Comparison of ENCODE assay signal across 12 cellular contexts in the genomic region with DNA sequence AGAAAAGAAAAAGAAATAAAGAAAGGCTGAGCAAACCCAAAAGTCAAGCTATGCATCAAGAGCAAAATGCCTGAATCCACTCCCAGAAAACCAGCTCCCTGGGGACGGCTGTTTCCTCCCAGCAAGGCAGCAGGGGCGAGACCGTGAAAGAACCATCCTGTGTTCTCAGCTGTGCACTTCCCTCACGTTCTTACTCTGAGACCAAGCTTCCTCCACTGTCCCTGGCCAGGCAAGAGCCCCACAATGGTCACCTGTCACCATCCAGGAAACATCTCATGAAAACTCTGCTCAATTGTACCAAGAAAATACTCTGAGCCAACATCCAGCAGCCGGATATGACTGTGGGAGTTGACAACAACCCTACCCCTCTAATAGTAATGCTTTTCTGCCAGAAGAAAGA. TPM values are rescaled to one million over a fixed set of nuclear protein-coding genes. Genes with fewer than 3 reads are reported as not detected.
DNase-seq lines count a peak whose midpoint lies in the region; ATAC-seq and TF ChIP-seq lines count a peak whose summit lies in the region.
"Had no signal": no experiment of that assay in that cellular context is flagged by ENCODE, and none has a peak within 500 bp of the region (broad histone marks: within the 10 kb centered on the region; RNA-seq: fewer than 3 reads in every experiment).

No MANE protein-coding gene starts in this region.

- H3K27me3 ChIP-seq in A673 (replicated peaks; ENCODE audit: insufficient read depth, low read depth, low read length, poor library complexity) (no peaks in the 10 kb centered on the region), SJCRH30 (no peaks in the 10 kb centered on the region), right atrium auricular region (no peaks in the 10 kb centered on the region), foreskin keratinocyte (no peaks in the 10 kb centered on the region)

- DNase-seq in A673 (ENCODE audit: low spot score): peak; percentile 62
- DNase-seq in SJCRH30: peak; percentile 96 to 98
- peak; percentile 81 for DNase-seq in right atrium auricular region (ENCODE audit: low spot score)
- DNase-seq in foreskin keratinocyte: no peak
- no peak for DNase-seq in T-helper 17 cell
- DNase-seq: stimulated activated naive CD8-positive, alpha-beta T cell treated with anti-CD3 and anti-CD28 coated beads, Interleukin-15, Interleukin-2, amounts not matched to agents 100 U/mL and 50 U/mL, for 24 hours; WERI-Rb-1 had no signal

- H3K4me1 ChIP-seq in A673 (ENCODE audit: insufficient read depth, low read length, poor library complexity, severe bottlenecking) (peaks cover 8% of the 10 kb centered on the region), SJCRH30 (peaks cover 15% of the 10 kb centered on the region), right atrium auricular region (peaks cover 0 to 31% of the 10 kb centered on the region in 2 donors), foreskin keratinocyte (no peaks in the 10 kb centered on the region)

- H3K4me3 ChIP-seq in A673 (ENCODE audit: low read depth, low read length, poor library complexity, severe bottlenecking) (no peak overlapping the region), SJCRH30 (no peak overlapping the region), right atrium auricular region (no peak overlapping the region)
- H3K4me3 ChIP-seq: smooth muscle cell had no signal

- H3K9me3 ChIP-seq in A673 (ENCODE audit: low read depth, low read length, poor library complexity, severe bottlenecking) (no peaks in the 10 kb centered on the region), SJCRH30 (replicated peaks) (no peaks in the 10 kb centered on the region; the same call in 1 of the 2 replicates), right atrium auricular region (no peaks in the 10 kb centered on the region), T-helper 17 cell (ENCODE audit: control insufficient read depth, low read length, poor library complexity, severe bottlenecking) (no peaks in the 10 kb centered on the region)

- H3K36me3 ChIP-seq in A673 (ENCODE audit: insufficient read depth, low read length, poor library complexity, severe bottlenecking): no peaks in the 10 kb centered on the region
- H3K36me3 ChIP-seq in SJCRH30: no peaks in the 10 kb centered on the region
- no peaks in the 10 kb centered on the region for H3K36me3 ChIP-seq in right atrium auricular region
- H3K36me3 ChIP-seq: WERI-Rb-1 had no signal

- H3K27ac ChIP-seq in A673 (ENCODE audit: low read depth, low read length, poor library complexity, severe bottlenecking) (no peak overlapping the region), SJCRH30 (peak overlapping the region; percentile 53), right atrium auricular region (peak overlapping the region; percentile 36 to 40), foreskin keratinocyte (no peak overlapping the region)
- H3K27ac ChIP-seq: KMS-11, WERI-Rb-1 had no signal

- no TSS peak for BruUV-seq in A673 (replicated peaks; lab: Mats Ljungman, UMichigan)

- TF ChIP-seq CTCF in A673 (conservative IDR thresholded peaks at IDR 0.05; ENCODE audit: low read depth, low read length): no peak
- TF ChIP-seq CTCF in right atrium auricular region (IDR thresholded peaks at IDR 0.05): no peak
- no peak for TF ChIP-seq CTCF in foreskin keratinocyte (conservative IDR thresholded peaks at IDR 0.05)

- H3K36me3 Mint-ChIP-seq in T-helper 17 cell (ENCODE audit: low read depth): no peaks in the 10 kb centered on the region

- H3K27me3 Mint-ChIP-seq in T-helper 17 cell: no peaks in the 10 kb centered on the region

- H3K27ac Mint-ChIP-seq in T-helper 17 cell: no peak overlapping the region

- no peak overlapping the region for H3K4me3 Mint-ChIP-seq in T-helper 17 cell

- CTCF ChIA-PET in A673 (lab: Charles Lee): no interaction called here

- H3K4me1 Mint-ChIP-seq in T-helper 17 cell: peaks cover 7% of the 10 kb centered on the region

- intact Hi-C loops in A673 (cut with micrococcal nuclease; ENCODE audit: unreplicated experiment): no loop called here

- ATAC-seq in GM19467 (IDR thresholded peaks at IDR 0.05; ENCODE audit: unreplicated experiment) (peak; percentile 57), foreskin keratinocyte (no peak), HG02840 (IDR thresholded peaks at IDR 0.05; ENCODE audit: low FRiP score, unreplicated experiment) (no peak), T-helper 17 cell (no peak), GM18867 (IDR thresholded peaks at IDR 0.05; ENCODE audit: unreplicated experiment) (no peak)
- ATAC-seq: stimulated activated naive CD8-positive, alpha-beta T cell treated with anti-CD3 and anti-CD28 coated beads, Interleukin-15, Interleukin-2, amounts not matched to agents 100 U/mL and 50 U/mL, for 24 hours had no signal

- POLR2A ChIA-PET in A673 (lab: Charles Lee; ENCODE audit: low non-redundant PET): no interaction called here

RNA-seq across cellular contexts. Expression of a gene that starts 22.9 kb away (rescaled TPM):
- 0.88 and 1.2 TPM in 2 replicates for total RNA-seq in A673 (2021)
- total RNA-seq in SJCRH30 (2014; rRNA removed; shearing (Covaris generic)): 5.7 and 5.8 TPM in 2 replicates
- 10 to 100 TPM; 10.8 to 15.7 TPM for total RNA-seq in right atrium auricular region
- total RNA-seq in foreskin keratinocyte: 3.5 and 4.4 TPM in 2 replicates
- polyA plus RNA-seq in foreskin keratinocyte: 3.8 TPM in 2 replicates
- 1 to 10 TPM; 1.2 to 1.4 TPM for total RNA-seq in T-helper 17 cell

Comparison
In these comparisons a context has a peak if more than half of its experiments do, and no peak if none do; other contexts are left out.
1. DNase-seq: peak in A673 (single experiment), SJCRH30 (2 of 2) and right atrium auricular region (single experiment); none in foreskin keratinocyte (0 of 2) and T-helper 17 cell (0 of 3).
2. H3K27ac ChIP-seq: peak in SJCRH30 (single experiment) and right atrium auricular region (2 of 2); none in A673 (single experiment) and foreskin keratinocyte (single experiment).